24 cellular contexts compared by ENCODE assay signal in genomic region chr22:21862386-21863242, GRCh38. TPM values are rescaled to one million over a fixed set of nuclear protein-coding genes. Genes with fewer than 3 reads are reported as not detected.
DNase-seq lines count a peak whose midpoint lies in the region; ATAC-seq, FAIRE-seq and TF ChIP-seq lines count a peak whose summit lies in the region.
"Had no signal": no experiment of that assay in that cellular context is flagged by ENCODE, and none has a peak within 500 bp of the region (broad histone marks: within the 10 kb centered on the region; RNA-seq: fewer than 3 reads in every experiment).

No MANE protein-coding gene starts in this region.

- no peak overlapping the region for H3K14ac ChIP-seq in mesenchymal stem cell (ENCODE audit: low read length in 2 of 2)

- H2AK5ac ChIP-seq in mesenchymal stem cell (ENCODE audit: low read length, severe bottlenecking): no peak overlapping the region

- peaks cover 2% of the 10 kb centered on the region for H3K79me1 ChIP-seq in mesenchymal stem cell (replicated peaks; ENCODE audit: low read length, poor library complexity, severe bottlenecking)

- H3K9me3 ChIP-seq in BLaER1 (no peaks in the 10 kb centered on the region), mesenchymal stem cell (ENCODE audit: control insufficient read depth, low read length) (no peaks in the 10 kb centered on the region)
- H3K9me3 ChIP-seq in CD8-positive, alpha-beta T cell (ENCODE audit: low read length): no peaks in the 10 kb centered on the region
- H3K9me3 ChIP-seq: ascending aorta had no signal

- no peak overlapping the region for H4K91ac ChIP-seq in mesenchymal stem cell (ENCODE audit: low read length)

- H4K8ac ChIP-seq in mesenchymal stem cell (ENCODE audit: low read length): no peak overlapping the region

- H2AFZ ChIP-seq in mesenchymal stem cell (ENCODE audit: low read depth, low read length): no peak overlapping the region
- H2AFZ ChIP-seq: parathyroid adenoma, PC-9 had no signal

- H3K4me2 ChIP-seq in BLaER1: peak overlapping the region; percentile 41
- no peak overlapping the region for H3K4me2 ChIP-seq in mesenchymal stem cell (ENCODE audit: low read length, poor library complexity, severe bottlenecking)
- H3K4me2 ChIP-seq: PC-9 had no signal

- CTCF ChIA-PET in CD8-positive, alpha-beta T cell (lab: Charles Lee): interaction anchor here (1.2 kb wide), 1 partner anchor 75 kb away, joined by 4 read pairs; no protein-coding TSS in a partner anchor

- H3K9me3 Mint-ChIP-seq in CD8-positive, alpha-beta T cell: no peaks in the 10 kb centered on the region
- H3K9me3 Mint-ChIP-seq in activated T-helper 2 cell treated with anti-CD3 and anti-CD28 coated beads, Interferon-gamma antibody, Interleukin-2, Interleukin-4, amounts not matched to agents 10 μg/mL and 5 μg/mL and 100 μg/mL, durations not matched to agents 14 hours and 24 hours and 36 hours: no peaks in the 10 kb centered on the region
- no peaks in the 10 kb centered on the region for H3K9me3 Mint-ChIP-seq in natural killer cell treated with Interleukin-12 subunit alpha and Interleukin-12 subunit beta and Interleukin-15 and Interleukin-18, amount 100 ng/mL, for 72 hours
- H3K9me3 Mint-ChIP-seq: activated CD4-positive, alpha-beta T cell treated with anti-CD3 and anti-CD28 coated beads, Interleukin-2, amount 10 ng/mL, durations not matched to agents 24 days and 14 days; stimulated activated memory B cell treated with anti-CD40 and anti-IgM and Interleukin-4, amounts not matched to agents 10 μg/mL and 1 μg/mL and 100 μg/mL, for 72 hours had no signal

- no peak overlapping the region for H3K27ac ChIP-seq in BLaER1
- H3K27ac ChIP-seq in CD8-positive, alpha-beta T cell (ENCODE audit: low read depth, low read length): no peak overlapping the region
- H3K27ac ChIP-seq in mesenchymal stem cell (ENCODE audit: low read length, poor library complexity, severe bottlenecking): no peak overlapping the region
- H3K27ac ChIP-seq: ascending aorta, parathyroid adenoma, PC-9 had no signal

- H3K27ac Mint-ChIP-seq in CD8-positive, alpha-beta T cell: peak overlapping the region; percentile 53
- H3K27ac Mint-ChIP-seq in activated T-helper 2 cell treated with anti-CD3 and anti-CD28 coated beads, Interferon-gamma antibody, Interleukin-2, Interleukin-4, amounts not matched to agents 10 μg/mL and 5 μg/mL and 100 μg/mL, durations not matched to agents 14 hours and 24 hours and 36 hours: no peak overlapping the region
- H3K27ac Mint-ChIP-seq in natural killer cell treated with Interleukin-12 subunit alpha and Interleukin-12 subunit beta and Interleukin-15 and Interleukin-18, amount 100 ng/mL, for 72 hours: peak overlapping the region; percentile 77 to 84
- H3K27ac Mint-ChIP-seq: stimulated activated memory B cell treated with anti-CD40 and anti-IgM and Interleukin-4, amounts not matched to agents 10 μg/mL and 1 μg/mL and 100 μg/mL, for 72 hours had no signal

- H3K27me3 ChIP-seq in BLaER1 (no peaks in the 10 kb centered on the region), H7 (ENCODE audit: control insufficient read depth, insufficient read depth, low read length) (no peaks in the 10 kb centered on the region), mesenchymal stem cell (ENCODE audit: control insufficient read depth in 1 of 2, insufficient read depth in 1 of 2, low read length in 2 of 2) (no peaks in the 10 kb centered on the region)
- no peaks in the 10 kb centered on the region for H3K27me3 ChIP-seq in CD8-positive, alpha-beta T cell (ENCODE audit: insufficient read depth, low read length)
- H3K27me3 ChIP-seq: ascending aorta had no signal

- H3K36me3 ChIP-seq in BLaER1 (peaks cover 8% of the 10 kb centered on the region; the same call in 1 of the 2 replicates), H7 (replicated peaks; ENCODE audit: control insufficient read depth, insufficient read depth, low read length) (no peaks in the 10 kb centered on the region; the same call in 1 of the 2 replicates), mesenchymal stem cell (ENCODE audit: control insufficient read depth in 1 of 2, insufficient read depth in 2 of 2, low read depth in 1 of 2, low read length in 2 of 2) (no peaks in the 10 kb centered on the region)
- H3K36me3 ChIP-seq in CD8-positive, alpha-beta T cell (ENCODE audit: insufficient read depth, low read length): no peaks in the 10 kb centered on the region
- H3K36me3 ChIP-seq: ascending aorta had no signal

- peak overlapping the region; percentile 15 for H3K4me3 Mint-ChIP-seq in CD8-positive, alpha-beta T cell
- peak overlapping the region; percentile 9 for H3K4me3 Mint-ChIP-seq in activated T-helper 2 cell treated with anti-CD3 and anti-CD28 coated beads, Interferon-gamma antibody, Interleukin-2, Interleukin-4, amounts not matched to agents 10 μg/mL and 5 μg/mL and 100 μg/mL, durations not matched to agents 14 hours and 24 hours and 36 hours (ENCODE audit: low read depth)
- H3K4me3 Mint-ChIP-seq in natural killer cell treated with Interleukin-12 subunit alpha and Interleukin-12 subunit beta and Interleukin-15 and Interleukin-18, amount 100 ng/mL, for 72 hours: peak overlapping the region; percentile 72
- H3K4me3 Mint-ChIP-seq: activated CD4-positive, alpha-beta T cell treated with anti-CD3 and anti-CD28 coated beads, Interleukin-2, amount 10 ng/mL, durations not matched to agents 24 days and 14 days; stimulated activated memory B cell treated with anti-CD40 and anti-IgM and Interleukin-4, amounts not matched to agents 10 μg/mL and 1 μg/mL and 100 μg/mL, for 72 hours had no signal

- POLR2A ChIA-PET in CD8-positive, alpha-beta T cell (lab: Charles Lee): no interaction called here

- no peak for ATAC-seq in CD8-positive, alpha-beta T cell
- no peak for ATAC-seq in natural killer cell treated with Interleukin-12 subunit alpha and Interleukin-12 subunit beta and Interleukin-15 and Interleukin-18, amount 100 ng/mL, for 72 hours
- ATAC-seq: stimulated activated memory B cell treated with anti-CD40 and anti-IgM and Interleukin-4, amounts not matched to agents 10 μg/mL and 1 μg/mL and 100 μg/mL, for 72 hours had no signal

- H2BK15ac ChIP-seq in mesenchymal stem cell (ENCODE audit: low read depth, poor library complexity, severe bottlenecking): no peak overlapping the region

- no peak overlapping the region for H3K4ac ChIP-seq in mesenchymal stem cell (ENCODE audit: low read depth in 1 of 2, low read length in 2 of 2)

- peaks cover 73% of the 10 kb centered on the region for H3K4me1 ChIP-seq in BLaER1
- H3K4me1 ChIP-seq in CD8-positive, alpha-beta T cell (ENCODE audit: insufficient read depth, low read length): peaks cover 77% of the 10 kb centered on the region
- H3K4me1 ChIP-seq in mesenchymal stem cell (ENCODE audit: control insufficient read depth, insufficient read depth, low read depth, low read length): peaks cover 11% of the 10 kb centered on the region

- no peaks in the 10 kb centered on the region for H3K27me3 Mint-ChIP-seq in CD8-positive, alpha-beta T cell (ENCODE audit: low read depth)
- H3K27me3 Mint-ChIP-seq in activated T-helper 2 cell treated with anti-CD3 and anti-CD28 coated beads, Interferon-gamma antibody, Interleukin-2, Interleukin-4, amounts not matched to agents 10 μg/mL and 5 μg/mL and 100 μg/mL, durations not matched to agents 14 hours and 24 hours and 36 hours (ENCODE audit: low read depth): no peaks in the 10 kb centered on the region
- H3K27me3 Mint-ChIP-seq in natural killer cell treated with Interleukin-12 subunit alpha and Interleukin-12 subunit beta and Interleukin-15 and Interleukin-18, amount 100 ng/mL, for 72 hours: no peaks in the 10 kb centered on the region
- H3K27me3 Mint-ChIP-seq: activated CD4-positive, alpha-beta T cell treated with anti-CD3 and anti-CD28 coated beads, Interleukin-2, amount 10 ng/mL, durations not matched to agents 24 days and 14 days; stimulated activated memory B cell treated with anti-CD40 and anti-IgM and Interleukin-4, amounts not matched to agents 10 μg/mL and 1 μg/mL and 100 μg/mL, for 72 hours had no signal

- peaks cover 11% of the 10 kb centered on the region for H3K36me3 Mint-ChIP-seq in CD8-positive, alpha-beta T cell
- H3K36me3 Mint-ChIP-seq in activated T-helper 2 cell treated with anti-CD3 and anti-CD28 coated beads, Interferon-gamma antibody, Interleukin-2, Interleukin-4, amounts not matched to agents 10 μg/mL and 5 μg/mL and 100 μg/mL, durations not matched to agents 14 hours and 24 hours and 36 hours (ENCODE audit: low read depth): peaks cover 46% of the 10 kb centered on the region
- peaks cover 13% of the 10 kb centered on the region for H3K36me3 Mint-ChIP-seq in natural killer cell treated with Interleukin-12 subunit alpha and Interleukin-12 subunit beta and Interleukin-15 and Interleukin-18, amount 100 ng/mL, for 72 hours

- no peak overlapping the region for H3K23ac ChIP-seq in mesenchymal stem cell (ENCODE audit: low read length in 2 of 2)

- H4K20me1 ChIP-seq in BLaER1: peaks cover 98% of the 10 kb centered on the region

- H3K9ac ChIP-seq in BLaER1 (no peak overlapping the region), mesenchymal stem cell (ENCODE audit: low read length) (no peak overlapping the region)
- H3K9ac ChIP-seq: parathyroid adenoma had no signal

- H2BK12ac ChIP-seq in mesenchymal stem cell (ENCODE audit: low read length in 2 of 2): no peak overlapping the region

- no peak for FAIRE-seq in GM19239 (lab: Jason Lieb, UNC)
- FAIRE-seq: frontal cortex, kidney had no signal

- no peak overlapping the region for H2BK120ac ChIP-seq in mesenchymal stem cell (ENCODE audit: low read depth, low read length)

- no peak overlapping the region for H3K4me3 ChIP-seq in BLaER1
- H3K4me3 ChIP-seq in CD8-positive, alpha-beta T cell (ENCODE audit: low read depth, low read length): no peak overlapping the region
- H3K4me3 ChIP-seq in H7 (ENCODE audit: insufficient read depth, low read depth, low read length): no peak overlapping the region
- H3K4me3 ChIP-seq in mesenchymal stem cell (ENCODE audit: insufficient read depth in 1 of 2, low read depth in 1 of 2, low read length in 2 of 2): no peak overlapping the region
- H3K4me3 ChIP-seq: ascending aorta, PC-9 had no signal

- intact Hi-C loops in CD8-positive, alpha-beta T cell (cut with DNase I, micrococcal nuclease): loop anchor here in 1 of 2 experiments (1.0 kb wide), 1 partner anchor 13 kb away; no protein-coding TSS in a partner anchor
- intact Hi-C loops in activated T-helper 2 cell treated with anti-CD3 and anti-CD28 coated beads, Interferon-gamma antibody, Interleukin-2, Interleukin-4, amounts not matched to agents 10 μg/mL and 5 μg/mL and 100 μg/mL, durations not matched to agents 14 hours and 24 hours and 36 hours (cut with micrococcal nuclease): loop anchor here (2.0 kb wide), 1 partner anchor 14 kb away; no protein-coding TSS in a partner anchor

- no peak for TF ChIP-seq CTCF in CD8-positive, alpha-beta T cell (IDR thresholded peaks at IDR 0.05)

- H3K18ac ChIP-seq in mesenchymal stem cell (ENCODE audit: low read depth in 1 of 2, low read length in 2 of 2): no peak overlapping the region

- no peak overlapping the region for H2BK5ac ChIP-seq in mesenchymal stem cell (ENCODE audit: low read depth, low read length, poor library complexity, severe bottlenecking)

- H3K4me1 Mint-ChIP-seq in CD8-positive, alpha-beta T cell (ENCODE audit: low read depth): peaks cover 78% of the 10 kb centered on the region
- peaks cover 56% of the 10 kb centered on the region for H3K4me1 Mint-ChIP-seq in activated T-helper 2 cell treated with anti-CD3 and anti-CD28 coated beads, Interferon-gamma antibody, Interleukin-2, Interleukin-4, amounts not matched to agents 10 μg/mL and 5 μg/mL and 100 μg/mL, durations not matched to agents 14 hours and 24 hours and 36 hours (ENCODE audit: low read depth)
- peaks cover 62 to 66% of the 10 kb centered on the region in 2 donors for H3K4me1 Mint-ChIP-seq in natural killer cell treated with Interleukin-12 subunit alpha and Interleukin-12 subunit beta and Interleukin-15 and Interleukin-18, amount 100 ng/mL, for 72 hours (ENCODE audit: low read depth in 2 of 2)

- DNase-seq in CD8-positive, alpha-beta T cell: no peak
- DNase-seq in activated T-helper 2 cell treated with anti-CD3 and anti-CD28 coated beads, Interferon-gamma antibody, Interleukin-2, Interleukin-4, amounts not matched to agents 10 μg/mL and 5 μg/mL and 100 μg/mL, durations not matched to agents 14 hours and 24 hours and 36 hours (ENCODE audit: low spot score): no peak
- no peak for DNase-seq in natural killer cell treated with Interleukin-12 subunit alpha and Interleukin-12 subunit beta and Interleukin-15 and Interleukin-18, amount 100 ng/mL, for 72 hours (ENCODE audit: low spot score)
- DNase-seq in H7: no peak
- DNase-seq in NK-92 treated with Interleukin-12 subunit alpha and Interleukin-12 subunit beta, amount 100 ng/mL, for 24 hours (lab: John Stamatoyannopoulos, UW): no peak
- DNase-seq in mesenchymal stem cell: no peak
- no peak for DNase-seq in GM19239 (ENCODE audit: insufficient read length, low spot score)
- DNase-seq: activated CD4-positive, alpha-beta T cell treated with anti-CD3 and anti-CD28 coated beads, Interleukin-2, amount 10 ng/mL, durations not matched to agents 24 days and 14 days; effector CD8-positive, alpha-beta T cell; EL; IMR-90; kidney; MM.1S; NCI-H1436 treated with DMSO at 0.1 percent for 48 hours; NCI-H2171 treated with DMSO at 0.1 percent for 48 hours; NCI-H774; PC-9; SIG-M5; T-helper 1 cell had no signal

- 95% methylated on average over 9 of the region's 9 CpGs for WGBS in mesenchymal stem cell

RNA-seq across cellular contexts. Expression of gene MAPK1, which starts 4.8 kb away (rescaled TPM):
- total RNA-seq in CD8-positive, alpha-beta T cell: 10 to 100 TPM; 34.0 to 39.2 TPM
- 150 and 153 TPM in 2 replicates for total RNA-seq in activated T-helper 2 cell treated with anti-CD3 and anti-CD28 coated beads, Interferon-gamma antibody, Interleukin-2, Interleukin-4, amounts not matched to agents 10 μg/mL and 5 μg/mL and 100 μg/mL, durations not matched to agents 14 hours and 24 hours and 36 hours
- 100 to 1,000 TPM; 168 to 176 TPM for total RNA-seq in natural killer cell treated with Interleukin-12 subunit alpha and Interleukin-12 subunit beta and Interleukin-15 and Interleukin-18, amount 100 ng/mL, for 72 hours
- total RNA-seq in H7 (2014; rRNA removed; shearing (Covaris generic)): 54.5 and 55.5 TPM in 2 replicates
- 67.7 TPM for polyA plus RNA-seq in mesenchymal stem cell (2013, experiment 1 of 2)
- polyA plus RNA-seq in mesenchymal stem cell (2013, experiment 2 of 2): 67.1 TPM

Comparison
In these comparisons a context has a peak if more than half of its experiments do, and no peak if none do; other contexts are left out.
1. H3K4me3 Mint-ChIP-seq: peak in every context shown above with its lines; median percentile 72 in natural killer cell treated with Interleukin-12 subunit alpha and Interleukin-12 subunit beta and Interleukin-15 and Interleukin-18, amount 100 ng/mL, for 72 hours; 15 in CD8-positive, alpha-beta T cell; 9 in activated T-helper 2 cell treated with anti-CD3 and anti-CD28 coated beads, Interferon-gamma antibody, Interleukin-2, Interleukin-4, amounts not matched to agents 10 μg/mL and 5 μg/mL and 100 μg/mL, durations not matched to agents 14 hours and 24 hours and 36 hours.